10 cellular contexts compared by ENCODE assay signal in genomic region chr1:112393634-112393976, GRCh38. TPM values are rescaled to one million over a fixed set of nuclear protein-coding genes. Genes with fewer than 3 reads are reported as not detected.
DNase-seq lines count a peak whose midpoint lies in the region; ATAC-seq and TF ChIP-seq lines count a peak whose summit lies in the region.
"Had no signal": no experiment of that assay in that cellular context is flagged by ENCODE, and none has a peak within 500 bp of the region (broad histone marks: within the 10 kb centered on the region; RNA-seq: fewer than 3 reads in every experiment).

No MANE protein-coding gene starts in this region.

- no peaks in the 10 kb centered on the region for H3K9me2 ChIP-seq in GM23338 (ENCODE audit: insufficient read depth)
- H3K9me2 ChIP-seq in hepatocyte (replicated peaks; ENCODE audit: insufficient read depth) = no peaks in the 10 kb centered on the region

- WGBS in hepatocyte (ENCODE audit: low lambda C conversion rate, missing lambda C conversion rate) = 87% methylated on average over 3 of the region's 3 CpGs

- no peaks in the 10 kb centered on the region for H3K9me3 ChIP-seq in hepatocyte (ENCODE audit: low read depth)

- H3K4me1 Mint-ChIP-seq in GM23338 (peaks cover 42% of the 10 kb centered on the region), brain (peaks cover 64% of the 10 kb centered on the region)
- H3K4me1 Mint-ChIP-seq in stimulated activated effector memory CD8-positive, alpha-beta T cell treated with anti-CD3 and anti-CD28 coated beads, Interleukin-12 subunit alpha, Interleukin-12 subunit beta, amount 100 ng/mL, for 72 hours = peaks cover 44% of the 10 kb centered on the region

- H3K4me2 ChIP-seq in GM23338 (no peak overlapping the region), hepatocyte (peak overlapping the region; percentile 56)

- no peaks in the 10 kb centered on the region for H3K36me3 ChIP-seq in GM23338 (ENCODE audit: insufficient read depth)
- H3K36me3 ChIP-seq in hepatocyte (replicated peaks; ENCODE audit: insufficient read depth, low read depth) = no peaks in the 10 kb centered on the region

- H3K27ac ChIP-seq in GM23338 (ENCODE audit: low read depth) (peak overlapping the region; percentile 86; the same call in 1 of the 2 replicates), hepatocyte (peak overlapping the region; percentile 88)

- H3K27me3 ChIP-seq in GM23338 (ENCODE audit: insufficient read depth) (no peaks in the 10 kb centered on the region), hepatocyte (no peaks in the 10 kb centered on the region)

- peaks cover 33% of the 10 kb centered on the region for H3K4me1 ChIP-seq in GM23338 (ENCODE audit: insufficient read depth)
- H3K4me1 ChIP-seq in hepatocyte (ENCODE audit: insufficient read depth) = peaks cover 18% of the 10 kb centered on the region

- TF ChIP-seq CTCF in GM23338 (conservative IDR thresholded peaks at IDR 0.05; ENCODE audit: low read depth in 2 of 2) (no peak), brain (conservative IDR thresholded peaks at IDR 0.05) (no peak), hepatocyte (IDR thresholded peaks at IDR 0.05; ENCODE audit: poor library complexity) (no peak)

- H2AFZ ChIP-seq in GM23338 (no peak overlapping the region), hepatocyte (no peak overlapping the region)

- DNase-seq in GM23338 (ENCODE audit: low spot score) = no peak
- DNase-seq in hepatocyte (ENCODE audit: low spot score) = no peak
- no peak for DNase-seq in stimulated activated effector memory CD8-positive, alpha-beta T cell treated with anti-CD3 and anti-CD28 coated beads, Interleukin-12 subunit alpha, Interleukin-12 subunit beta, amount 100 ng/mL, for 72 hours (ENCODE audit: low spot score in 2 of 2)
- DNase-seq in LoVo (ENCODE audit: low spot score) = no peak
- no peak for DNase-seq in cortex of kidney (lab: John Stamatoyannopoulos, UW)
- DNase-seq in activated gamma-delta T cell (lab: John Stamatoyannopoulos, UW) = no peak

- ATAC-seq in GM23338 (no peak), HG03378 (IDR thresholded peaks at IDR 0.05; ENCODE audit: unreplicated experiment) (no peak)
- ATAC-seq in stimulated activated effector memory CD8-positive, alpha-beta T cell treated with anti-CD3 and anti-CD28 coated beads, Interleukin-12 subunit alpha, Interleukin-12 subunit beta, amount 100 ng/mL, for 72 hours = no peak

- H3K79me2 ChIP-seq in GM23338 (replicated peaks; ENCODE audit: insufficient read depth) = peaks cover 24% of the 10 kb centered on the region
- H3K79me2 ChIP-seq in hepatocyte = peaks cover 24% of the 10 kb centered on the region

- no peaks in the 10 kb centered on the region for H3F3A ChIP-seq in GM23338 (replicated peaks; ENCODE audit: low read depth)

- H3K9me3 Mint-ChIP-seq in GM23338 (no peaks in the 10 kb centered on the region), brain (no peaks in the 10 kb centered on the region)
- H3K9me3 Mint-ChIP-seq in stimulated activated effector memory CD8-positive, alpha-beta T cell treated with anti-CD3 and anti-CD28 coated beads, Interleukin-12 subunit alpha, Interleukin-12 subunit beta, amount 100 ng/mL, for 72 hours = no peaks in the 10 kb centered on the region
- H3K9me3 Mint-ChIP-seq: IgD-negative memory B cell; stimulated activated naive CD8-positive, alpha-beta T cell treated with anti-CD3 and anti-CD28 coated beads, Interleukin-15, Interleukin-2, amounts not matched to agents 100 ng/mL and 50 ng/mL, for 24 hours had no signal

- H3K36me3 Mint-ChIP-seq in GM23338 (ENCODE audit: low read depth) = no peaks in the 10 kb centered on the region
- peaks cover 6% of the 10 kb centered on the region for H3K36me3 Mint-ChIP-seq in brain
- no peaks in the 10 kb centered on the region for H3K36me3 Mint-ChIP-seq in stimulated activated effector memory CD8-positive, alpha-beta T cell treated with anti-CD3 and anti-CD28 coated beads, Interleukin-12 subunit alpha, Interleukin-12 subunit beta, amount 100 ng/mL, for 72 hours
- H3K36me3 Mint-ChIP-seq: IgD-negative memory B cell had no signal

- no peak overlapping the region for H3K4me3 ChIP-seq in GM23338
- H3K4me3 ChIP-seq in hepatocyte = no peak overlapping the region

- H3K27ac Mint-ChIP-seq in GM23338 (peak overlapping the region; percentile 79; the same call in 1 of the 2 replicates), brain (peak overlapping the region in 3 of 5 experiments; percentile 53 to 99 (median 70))
- H3K27ac Mint-ChIP-seq in stimulated activated effector memory CD8-positive, alpha-beta T cell treated with anti-CD3 and anti-CD28 coated beads, Interleukin-12 subunit alpha, Interleukin-12 subunit beta, amount 100 ng/mL, for 72 hours = peak overlapping the region; percentile 73
- H3K27ac Mint-ChIP-seq: IgD-negative memory B cell had no signal

- H3K27me3 Mint-ChIP-seq in GM23338 (ENCODE audit: insufficient read depth, low read depth, poor library complexity) (peaks cover 4% of the 10 kb centered on the region), brain (peaks cover 18% of the 10 kb centered on the region)

- H3K4me3 Mint-ChIP-seq in GM23338 (no peak overlapping the region), brain (peak overlapping the region; percentile 37 to 67 (median 59))
- H3K4me3 Mint-ChIP-seq in stimulated activated effector memory CD8-positive, alpha-beta T cell treated with anti-CD3 and anti-CD28 coated beads, Interleukin-12 subunit alpha, Interleukin-12 subunit beta, amount 100 ng/mL, for 72 hours = no peak overlapping the region

- H4K20me1 ChIP-seq in GM23338 (replicated peaks; ENCODE audit: insufficient read depth) (peaks cover 14% of the 10 kb centered on the region; the same call in 1 of the 2 replicates), hepatocyte (ENCODE audit: insufficient read depth, poor library complexity, severe bottlenecking) (peaks cover 16% of the 10 kb centered on the region)

TF ChIP-seq in GM23338, 12 proteins besides CTCF, POLR2A, EP300 and RAD21 (continues in another document):
- TF ChIP-seq STAT1 (IDR thresholded peaks at IDR 0.05; ENCODE audit: unreplicated experiment) (no peak), NANOG (IDR thresholded peaks at IDR 0.05; ENCODE audit: borderline replicate concordance) (no peak), REST (IDR thresholded peaks at IDR 0.05; ENCODE audit: unreplicated experiment) (no peak), EZH2phosphoT487 (IDR thresholded peaks at IDR 0.05; ENCODE audit: unreplicated experiment) (no peak), POLR2AphosphoS5 (IDR thresholded peaks at IDR 0.05; ENCODE audit: low read depth) (no peak), CREB1 (CRISPR knock-in tag; IDR thresholded peaks at IDR 0.05; ENCODE audit: low read depth) (no peak), ZNF114 (CRISPR knock-in tag; IDR thresholded peaks at IDR 0.05) (no peak), JUNB (IDR thresholded peaks at IDR 0.05; ENCODE audit: unreplicated experiment) (no peak), ZNF331 (CRISPR knock-in tag; IDR thresholded peaks at IDR 0.05; ENCODE audit: low read depth) (no peak)

RNA-seq across cellular contexts. Expression of gene CTTNBP2NL, which starts 2.4 kb away (rescaled TPM):
- 13.3 and 18.5 TPM in 2 replicates for total RNA-seq in GM23338 (2014; rRNA removed; shearing (Covaris generic))
- polyA plus RNA-seq in GM23338 (2016; fragmentation: Nextera tagmentation; extraction: Ambion mirVana) (28.9 and 31.0 TPM in 2 replicates), brain (ENCODE audit: insufficient read depth, low read depth, low replicate concordance) (17.0 TPM), hepatocyte (10.2 and 11.4 TPM in 2 replicates)
- 16.4 and 18.1 TPM in 2 replicates for total RNA-seq in hepatocyte

Comparison
In these comparisons a context has a peak if more than half of its experiments do, and no peak if none do; other contexts are left out.
1. H3K4me3 Mint-ChIP-seq: peak in brain (5 of 5); none in GM23338 (single experiment) and stimulated activated effector memory CD8-positive, alpha-beta T cell treated with anti-CD3 and anti-CD28 coated beads, Interleukin-12 subunit alpha, Interleukin-12 subunit beta, amount 100 ng/mL, for 72 hours (single experiment).
2. Peak in every context shown above with its lines, with median percentiles within 50 percentile points of each other: H3K27ac Mint-ChIP-seq.